17 cellular contexts compared by ENCODE assay signal in genomic region chr2:133711226-133711625, GRCh38.
DNase-seq lines count a peak whose midpoint lies in the region; ATAC-seq and TF ChIP-seq lines count a peak whose summit lies in the region.
"Had no signal": no experiment of that assay in that cellular context is flagged by ENCODE, and none has a peak within 500 bp of the region (broad histone marks: within the 10 kb centered on the region; RNA-seq: fewer than 3 reads in every experiment).

No MANE protein-coding gene starts in this region.

- ATAC-seq in activated T-cell treated with anti-CD3 and anti-CD28 coated beads, Interleukin-2, amount 50 U/mL, for 4 hours: no peak

- DNase-seq in ELF-1 (ENCODE audit: low read depth, low spot score) (peak; percentile 79), NT2/D1 (ENCODE audit: low read depth, low spot score) (peak; percentile 40), endothelial cell (ENCODE audit: low spot score) (peak; percentile 6), neuronal stem cell (ENCODE audit: low spot score) (peak; percentile 75), spleen (no peak), T-helper 2 cell (no peak)
- no peak for DNase-seq in activated CD4-positive, alpha-beta T cell treated with anti-CD3 and anti-CD28 coated beads for 4 hours
- no peak for DNase-seq in activated T-cell treated with anti-CD3 and anti-CD28 coated beads, Interleukin-2, amount 50 U/mL, for 4 hours
- DNase-seq: AML-193; CD4-positive, alpha-beta T cell; DND-41; GF-D8; KG1; NCI-H1048; NCI-H446; RPMI8226 had no signal

- H3K4me3 ChIP-seq in NT2/D1 (ENCODE audit: insufficient read length, low read depth) (no peak overlapping the region), neuronal stem cell (ENCODE audit: low read length in 2 of 2) (no peak overlapping the region), spleen (no peak overlapping the region)
- H3K4me3 ChIP-seq: GM23248 had no signal

- no peak overlapping the region for H2BK15ac ChIP-seq in neuronal stem cell (ENCODE audit: low read length)

- H3K4ac ChIP-seq in neuronal stem cell (ENCODE audit: low read length): no peak overlapping the region

- no peak overlapping the region for H4K91ac ChIP-seq in neuronal stem cell (ENCODE audit: low read depth, low read length, poor library complexity)

- H3K36me3 Mint-ChIP-seq in endothelial cell (ENCODE audit: low read depth, unreplicated experiment): no peaks in the 10 kb centered on the region
- H3K36me3 Mint-ChIP-seq in activated T-cell treated with anti-CD3 and anti-CD28 coated beads, Interleukin-2, amount 50 U/mL, for 4 hours (ENCODE audit: insufficient read depth): no peaks in the 10 kb centered on the region

- no peak overlapping the region for H2BK12ac ChIP-seq in neuronal stem cell (ENCODE audit: low read length)

- H2AFZ ChIP-seq in neuronal stem cell (ENCODE audit: low read length): no peak overlapping the region
- H2AFZ ChIP-seq: GM23248 had no signal

- no peaks in the 10 kb centered on the region for H3K79me1 ChIP-seq in neuronal stem cell (ENCODE audit: low read depth, low read length)

- H3K4me1 ChIP-seq in NT2/D1 (ENCODE audit: insufficient read depth, insufficient read length) (peaks cover 3% of the 10 kb centered on the region), neuronal stem cell (ENCODE audit: control insufficient read depth in 2 of 2, insufficient read depth in 1 of 2, low read depth in 1 of 2, low read length in 2 of 2) (peaks cover 14 to 38% of the 10 kb centered on the region in 2 donors), spleen (no peaks in the 10 kb centered on the region)

- intact Hi-C loops in spleen (cut with DNase I; ENCODE audit: low total_unique reads): no loop called here

- H3K9ac ChIP-seq in NT2/D1 (ENCODE audit: insufficient read length, low read depth): no peak overlapping the region
- no peak overlapping the region for H3K9ac ChIP-seq in neuronal stem cell (ENCODE audit: low read depth, low read length, poor library complexity)
- H3K9ac ChIP-seq: GM23248 had no signal

- H4K8ac ChIP-seq in neuronal stem cell (ENCODE audit: low read depth, low read length): no peak overlapping the region

- no CpG with 5 or more reads among the region's 6 CpGs for whole genome bisulfite sequencing in neuronal stem cell (ENCODE audit: extremely low coverage in 2 of 2, insufficient read length in 2 of 2, insufficient replicate concordance in 1 of 2), 2 donors
- WGBS in spleen, 5 donors: 27 to 40% (median 36%) methylated on average over 6 of the region's 6 CpGs

- H2BK5ac ChIP-seq in neuronal stem cell (ENCODE audit: low read length): no peak overlapping the region

- no peak overlapping the region for H3K23ac ChIP-seq in neuronal stem cell (ENCODE audit: low read depth, low read length, poor library complexity)

- no peak overlapping the region for H2BK120ac ChIP-seq in neuronal stem cell (ENCODE audit: low read depth, low read length)

- H3K4me2 ChIP-seq in neuronal stem cell (ENCODE audit: insufficient read depth, low read length, poor library complexity, severe bottlenecking): no peak overlapping the region

- H3K4me1 Mint-ChIP-seq in endothelial cell (ENCODE audit: unreplicated experiment): peaks cover 10% of the 10 kb centered on the region
- no peaks in the 10 kb centered on the region for H3K4me1 Mint-ChIP-seq in activated T-cell treated with anti-CD3 and anti-CD28 coated beads, Interleukin-2, amount 50 U/mL, for 4 hours (ENCODE audit: low read depth)

- H3K9me3 ChIP-seq in NT2/D1 (ENCODE audit: insufficient read depth, low read length) (peaks cover 18% of the 10 kb centered on the region), neuronal stem cell (replicated peaks in 1 of 2; ENCODE audit: control insufficient read depth in 2 of 2, insufficient read depth in 1 of 2, low read depth in 1 of 2, low read length in 2 of 2) (peaks cover 5 to 30% of the 10 kb centered on the region in 2 donors), spleen (peaks cover 0 to 21% (median 10%) of the 10 kb centered on the region in 8 donors)

- H3K36me3 ChIP-seq in NT2/D1 (ENCODE audit: insufficient read depth, insufficient read length, low read length): no peaks in the 10 kb centered on the region
- no peaks in the 10 kb centered on the region for H3K36me3 ChIP-seq in neuronal stem cell (replicated peaks in 1 of 2; ENCODE audit: control insufficient read depth in 2 of 2, insufficient read depth in 2 of 2, low read length in 2 of 2)
- H3K36me3 ChIP-seq in spleen: no peaks in the 10 kb centered on the region

- no peaks in the 10 kb centered on the region for H3K27me3 Mint-ChIP-seq in endothelial cell (ENCODE audit: unreplicated experiment)
- peaks cover 5% of the 10 kb centered on the region for H3K27me3 Mint-ChIP-seq in activated T-cell treated with anti-CD3 and anti-CD28 coated beads, Interleukin-2, amount 50 U/mL, for 4 hours (ENCODE audit: low read depth)
- H3K27me3 Mint-ChIP-seq: CD4-positive, alpha-beta T cell had no signal

- H3K27me3 ChIP-seq in NT2/D1 (ENCODE audit: insufficient read depth, insufficient read length) (no peaks in the 10 kb centered on the region), neuronal stem cell (ENCODE audit: control insufficient read depth in 3 of 3, insufficient read depth in 3 of 3, low read depth in 1 of 3, low read length in 3 of 3) (no peaks in the 10 kb centered on the region), spleen (replicated peaks in 1 of 7) (no peaks in the 10 kb centered on the region)

- TF ChIP-seq CTCF in endothelial cell (IDR thresholded peaks at IDR 0.05; ENCODE audit: unreplicated experiment) (no peak), spleen (IDR thresholded peaks at IDR 0.05 in 8 of 11, conservative IDR thresholded peaks at IDR 0.05 in 3 of 11) (no peak)

- H3K27ac ChIP-seq in neuronal stem cell (replicated peaks; ENCODE audit: low read length) (peak overlapping the region; percentile 82), spleen (no peak overlapping the region)
- H3K27ac ChIP-seq: GM23248 had no signal

- no peaks in the 10 kb centered on the region for H3K9me3 Mint-ChIP-seq in endothelial cell (ENCODE audit: unreplicated experiment)
- peaks cover 3% of the 10 kb centered on the region for H3K9me3 Mint-ChIP-seq in activated T-cell treated with anti-CD3 and anti-CD28 coated beads, Interleukin-2, amount 50 U/mL, for 4 hours
- H3K9me3 Mint-ChIP-seq: CD4-positive, alpha-beta T cell had no signal

- no peak overlapping the region for H3K4me3 Mint-ChIP-seq in endothelial cell (ENCODE audit: unreplicated experiment)
- H3K4me3 Mint-ChIP-seq in activated T-cell treated with anti-CD3 and anti-CD28 coated beads, Interleukin-2, amount 50 U/mL, for 4 hours: no peak overlapping the region
- H3K4me3 Mint-ChIP-seq: CD4-positive, alpha-beta T cell had no signal

- H3K27ac Mint-ChIP-seq in endothelial cell (ENCODE audit: unreplicated experiment): no peak overlapping the region
- H3K27ac Mint-ChIP-seq: CD4-positive, alpha-beta T cell had no signal

- no peak overlapping the region for H2AK5ac ChIP-seq in neuronal stem cell (ENCODE audit: low read depth, low read length)

- TF ChIP-seq POLR2A in spleen (IDR thresholded peaks at IDR 0.05): no peak

- H3K14ac ChIP-seq in neuronal stem cell (ENCODE audit: low read length): no peak overlapping the region

- H3K18ac ChIP-seq in neuronal stem cell (ENCODE audit: low read length): no peak overlapping the region

Comparison
In these comparisons a context has a peak if more than half of its experiments do, and no peak if none do; other contexts are left out.
1. DNase-seq: peak in ELF-1 (single experiment), NT2/D1 (single experiment), endothelial cell (single experiment) and neuronal stem cell (single experiment); none in spleen (single experiment), activated CD4-positive, alpha-beta T cell treated with anti-CD3 and anti-CD28 coated beads for 4 hours (0 of 2), T-helper 2 cell (0 of 5) and activated T-cell treated with anti-CD3 and anti-CD28 coated beads, Interleukin-2, amount 50 U/mL, for 4 hours (single experiment).